In the genomic region with DNA sequence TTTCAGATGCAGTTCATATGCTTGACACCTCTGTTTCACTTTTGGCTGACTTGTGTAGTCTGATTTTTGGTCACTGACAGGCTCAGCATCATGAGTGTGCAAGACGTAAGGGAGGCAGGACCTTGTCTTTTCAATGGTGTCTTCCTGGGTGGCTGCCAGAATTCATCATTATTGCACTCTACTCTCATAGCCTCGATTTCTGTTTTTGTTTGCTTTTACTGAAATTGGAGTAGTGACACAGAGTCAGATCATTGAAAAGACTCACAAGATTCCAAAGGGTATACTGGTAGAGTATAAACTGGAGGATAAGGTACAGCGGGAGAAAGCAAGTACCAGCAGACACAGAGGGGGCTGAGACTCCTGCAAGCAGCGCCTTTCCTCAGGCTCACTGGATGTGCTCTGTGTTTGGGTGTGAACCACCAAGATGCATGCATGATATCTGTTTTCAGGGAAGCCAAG, we compare ENCODE assay signal across 8 cellular contexts.
DNase-seq lines count a peak whose midpoint lies in the region; ATAC-seq and TF ChIP-seq lines count a peak whose summit lies in the region.

No MANE protein-coding gene starts in this region.

- no peaks in the 10 kb centered on the region for H3K9me3 Mint-ChIP-seq in activated T-cell treated with anti-CD3 and anti-CD28 coated beads, Interleukin-2, amount 50 U/mL, for 4 hours
- H3K9me3 Mint-ChIP-seq in activated CD4-positive, alpha-beta memory T cell treated with anti-CD3 and anti-CD28 coated beads, Interleukin-2, amount 10 ng/mL, durations not matched to agents 7 days and 5 days = no peaks in the 10 kb centered on the region
- no peaks in the 10 kb centered on the region for H3K9me3 Mint-ChIP-seq in stimulated activated naive B cell treated with anti-CD40 and anti-IgM and Interleukin-4, amounts not matched to agents 10 μg/mL and 1 μg/mL and 100 μg/mL, for 72 hours

- no peaks in the 10 kb centered on the region for H3K36me3 ChIP-seq in esophagus muscularis mucosa

- no peak for DNase-seq in activated T-cell treated with anti-CD3 and anti-CD28 coated beads, Interleukin-2, amount 50 U/mL, for 4 hours
- no peak for DNase-seq in activated T-cell treated with anti-CD3 and anti-CD28 coated beads, Interleukin-2, amount 50 U/mL, for 48 hours
- DNase-seq in activated CD4-positive, alpha-beta memory T cell treated with anti-CD3 and anti-CD28 coated beads, Interleukin-2, amount 10 ng/mL, durations not matched to agents 7 days and 5 days = no peak
- DNase-seq in stimulated activated naive B cell treated with anti-CD40 and anti-IgM and Interleukin-4, amounts not matched to agents 10 μg/mL and 1 μg/mL and 100 μg/mL, for 72 hours = peak; percentile 1
- DNase-seq in esophagus muscularis mucosa (ENCODE audit: extremely low spot score) (no peak), glomerular visceral epithelial cell (ENCODE audit: extremely low spot score) (no peak)
- DNase-seq in activated effector memory CD4-positive, alpha-beta T cell treated with Interleukin-2 at 50 U/mL for 16 hours = no peak

- intact Hi-C loops in esophagus muscularis mucosa (cut with DNase I) = no loop called here

- peaks cover 17% of the 10 kb centered on the region for H3K4me1 Mint-ChIP-seq in activated T-cell treated with anti-CD3 and anti-CD28 coated beads, Interleukin-2, amount 50 U/mL, for 4 hours (ENCODE audit: low read depth)
- H3K4me1 Mint-ChIP-seq in activated CD4-positive, alpha-beta memory T cell treated with anti-CD3 and anti-CD28 coated beads, Interleukin-2, amount 10 ng/mL, durations not matched to agents 7 days and 5 days = peaks cover 13% of the 10 kb centered on the region
- peaks cover 28 to 39% of the 10 kb centered on the region in 2 donors for H3K4me1 Mint-ChIP-seq in stimulated activated naive B cell treated with anti-CD40 and anti-IgM and Interleukin-4, amounts not matched to agents 10 μg/mL and 1 μg/mL and 100 μg/mL, for 72 hours

- WGBS in esophagus muscularis mucosa = 70% methylated on average over 4 of the region's 4 CpGs

- CTCF ChIA-PET in activated CD4-positive, alpha-beta memory T cell treated with anti-CD3 and anti-CD28 coated beads, Interleukin-2, amount 10 ng/mL, durations not matched to agents 7 days and 5 days (lab: Charles Lee) = no interaction called here

- no peak overlapping the region for H3K4me3 ChIP-seq in esophagus muscularis mucosa

- H3K9me3 ChIP-seq in esophagus muscularis mucosa = no peaks in the 10 kb centered on the region

- peak overlapping the region; percentile 26 for H3K27ac Mint-ChIP-seq in activated CD4-positive, alpha-beta memory T cell treated with anti-CD3 and anti-CD28 coated beads, Interleukin-2, amount 10 ng/mL, durations not matched to agents 7 days and 5 days
- peak overlapping the region; percentile 95 for H3K27ac Mint-ChIP-seq in stimulated activated naive B cell treated with anti-CD40 and anti-IgM and Interleukin-4, amounts not matched to agents 10 μg/mL and 1 μg/mL and 100 μg/mL, for 72 hours

- TF ChIP-seq POLR2A in esophagus muscularis mucosa (IDR thresholded peaks at IDR 0.05; ENCODE audit: low read depth) = no peak

- no peak overlapping the region for H3K27ac ChIP-seq in esophagus muscularis mucosa (replicated peaks in 1 of 4)

- no peaks in the 10 kb centered on the region for H3K27me3 Mint-ChIP-seq in activated T-cell treated with anti-CD3 and anti-CD28 coated beads, Interleukin-2, amount 50 U/mL, for 4 hours (ENCODE audit: low read depth)
- H3K27me3 Mint-ChIP-seq in activated CD4-positive, alpha-beta memory T cell treated with anti-CD3 and anti-CD28 coated beads, Interleukin-2, amount 10 ng/mL, durations not matched to agents 7 days and 5 days = no peaks in the 10 kb centered on the region
- H3K27me3 Mint-ChIP-seq in stimulated activated naive B cell treated with anti-CD40 and anti-IgM and Interleukin-4, amounts not matched to agents 10 μg/mL and 1 μg/mL and 100 μg/mL, for 72 hours = no peaks in the 10 kb centered on the region

- H3K27me3 ChIP-seq in esophagus muscularis mucosa = no peaks in the 10 kb centered on the region

- peaks cover 2% of the 10 kb centered on the region for H3K36me3 Mint-ChIP-seq in activated T-cell treated with anti-CD3 and anti-CD28 coated beads, Interleukin-2, amount 50 U/mL, for 4 hours (ENCODE audit: insufficient read depth)
- H3K36me3 Mint-ChIP-seq in activated CD4-positive, alpha-beta memory T cell treated with anti-CD3 and anti-CD28 coated beads, Interleukin-2, amount 10 ng/mL, durations not matched to agents 7 days and 5 days (ENCODE audit: low read depth) = no peaks in the 10 kb centered on the region
- H3K36me3 Mint-ChIP-seq in stimulated activated naive B cell treated with anti-CD40 and anti-IgM and Interleukin-4, amounts not matched to agents 10 μg/mL and 1 μg/mL and 100 μg/mL, for 72 hours = peaks cover 4 to 9% of the 10 kb centered on the region in 2 donors

- H3K4me3 Mint-ChIP-seq in activated T-cell treated with anti-CD3 and anti-CD28 coated beads, Interleukin-2, amount 50 U/mL, for 4 hours = no peak overlapping the region
- no peak overlapping the region for H3K4me3 Mint-ChIP-seq in activated CD4-positive, alpha-beta memory T cell treated with anti-CD3 and anti-CD28 coated beads, Interleukin-2, amount 10 ng/mL, durations not matched to agents 7 days and 5 days
- H3K4me3 Mint-ChIP-seq in stimulated activated naive B cell treated with anti-CD40 and anti-IgM and Interleukin-4, amounts not matched to agents 10 μg/mL and 1 μg/mL and 100 μg/mL, for 72 hours = peak overlapping the region; percentile 65 to 71

- ATAC-seq in activated T-cell treated with anti-CD3 and anti-CD28 coated beads, Interleukin-2, amount 50 U/mL, for 4 hours = peak; percentile 69 to 74
- ATAC-seq in HG02943 (IDR thresholded peaks at IDR 0.05; ENCODE audit: low read depth, unreplicated experiment) = peak; percentile 11
- ATAC-seq in stimulated activated naive B cell treated with anti-CD40 and anti-IgM and Interleukin-4, amounts not matched to agents 10 μg/mL and 1 μg/mL and 100 μg/mL, for 72 hours (replicated peaks) = peak; percentile 62 to 67

- POLR2A ChIA-PET in activated CD4-positive, alpha-beta memory T cell treated with anti-CD3 and anti-CD28 coated beads, Interleukin-2, amount 10 ng/mL, durations not matched to agents 7 days and 5 days (lab: Charles Lee) = no interaction called here

- H3K4me1 ChIP-seq in esophagus muscularis mucosa = peaks cover 13 to 18% (median 17%) of the 10 kb centered on the region in 4 donors

- TF ChIP-seq CTCF in esophagus muscularis mucosa (IDR thresholded peaks at IDR 0.05) = no peak

- TF ChIP-seq EP300 in esophagus muscularis mucosa (IDR thresholded peaks at IDR 0.05) = no peak

Comparison
In these comparisons a context has a peak if more than half of its experiments do, and no peak if none do; other contexts are left out.
1. ATAC-seq: peak in every context shown above with its lines; median percentile 72 in activated T-cell treated with anti-CD3 and anti-CD28 coated beads, Interleukin-2, amount 50 U/mL, for 4 hours; 64 in stimulated activated naive B cell treated with anti-CD40 and anti-IgM and Interleukin-4, amounts not matched to agents 10 μg/mL and 1 μg/mL and 100 μg/mL, for 72 hours; 11 in HG02943.
2. H3K4me3 Mint-ChIP-seq: peak in stimulated activated naive B cell treated with anti-CD40 and anti-IgM and Interleukin-4, amounts not matched to agents 10 μg/mL and 1 μg/mL and 100 μg/mL, for 72 hours (2 of 2); none in activated T-cell treated with anti-CD3 and anti-CD28 coated beads, Interleukin-2, amount 50 U/mL, for 4 hours (single experiment) and activated CD4-positive, alpha-beta memory T cell treated with anti-CD3 and anti-CD28 coated beads, Interleukin-2, amount 10 ng/mL, durations not matched to agents 7 days and 5 days (single experiment).